ENCODE assay signal across 12 cellular contexts in genomic region chrX:43703211-43703791, GRCh38. TPM values are rescaled to one million over a fixed set of nuclear protein-coding genes. Genes with fewer than 3 reads are reported as not detected.
DNase-seq lines count a peak whose midpoint lies in the region; ATAC-seq lines count a peak whose summit lies in the region.
"Had no signal": no experiment of that assay in that cellular context is flagged by ENCODE, and none has a peak within 500 bp of the region (broad histone marks: within the 10 kb centered on the region; RNA-seq: fewer than 3 reads in every experiment).

No MANE protein-coding gene starts in this region.

- H4K91ac ChIP-seq in trophoblast cell (ENCODE audit: low read depth, low read length), result no peak overlapping the region

- H3K18ac ChIP-seq in trophoblast cell (ENCODE audit: low read length), result no peak overlapping the region

- peak overlapping the region; percentile 56 for H3K4me2 ChIP-seq in trophoblast cell (ENCODE audit: low read length)

- H2BK12ac ChIP-seq in trophoblast cell (ENCODE audit: low read length), result no peak overlapping the region

- no peak overlapping the region for H2AK5ac ChIP-seq in trophoblast cell (ENCODE audit: low read length)

- WGBS in trophoblast cell (ENCODE audit: extremely low coverage, insufficient coverage, insufficient read length), result no CpG with 5 or more reads among the region's 4 CpGs

- H3K9me3 ChIP-seq in trophoblast cell (ENCODE audit: insufficient read depth, low read depth, low read length), result no peaks in the 10 kb centered on the region

- H3K27me3 ChIP-seq in trophoblast cell (ENCODE audit: insufficient read depth, low read length), result no peaks in the 10 kb centered on the region
- H3K27me3 ChIP-seq: cardiac muscle cell had no signal

- no peaks in the 10 kb centered on the region for H3K36me3 ChIP-seq in trophoblast cell (ENCODE audit: control insufficient read depth in 1 of 2, insufficient read depth in 2 of 2, low read length in 2 of 2)
- H3K36me3 ChIP-seq: cardiac muscle cell had no signal

- no peak overlapping the region for H2BK5ac ChIP-seq in trophoblast cell (ENCODE audit: low read depth, low read length, poor library complexity)

- H4K8ac ChIP-seq in trophoblast cell (ENCODE audit: low read depth, low read length), result no peak overlapping the region

- in situ Hi-C loops in Caki2 (cut with HindIII; ENCODE audit: low pct_unique_long_range_greater_than_20kb, low sequenced_read_pairs), result no loop called here

- no peak for ATAC-seq in activated CD4-positive, CD25-positive, alpha-beta regulatory T cell treated with anti-CD3 and anti-CD28 coated beads, Interleukin-2, amount 50 U/mL, for 24 hours
- ATAC-seq: Panc1 had no signal

- H3K14ac ChIP-seq in trophoblast cell (ENCODE audit: low read length), result no peak overlapping the region

- H3K4me1 ChIP-seq in trophoblast cell (ENCODE audit: control insufficient read depth in 1 of 2, insufficient read depth in 2 of 2, low read length in 2 of 2), result peaks cover 0 to 1% of the 10 kb centered on the region in 2 experiments

- H2BK120ac ChIP-seq in trophoblast cell (ENCODE audit: insufficient read depth, low read length, poor library complexity), result no peak overlapping the region

- H3K79me1 ChIP-seq in trophoblast cell (ENCODE audit: low read length), result no peaks in the 10 kb centered on the region

- no peak overlapping the region for H3K4ac ChIP-seq in trophoblast cell (ENCODE audit: low read depth, low read length)

- H3K9ac ChIP-seq in trophoblast cell (ENCODE audit: low read length), result no peak overlapping the region

- no peak overlapping the region for H3K4me3 ChIP-seq in trophoblast cell (ENCODE audit: low read depth, low read length)
- H3K4me3 ChIP-seq: cardiac muscle cell had no signal

- DNase-seq in Caki2 (ENCODE audit: low read depth) (peak; percentile 85), amniotic epithelial cell (ENCODE audit: low read depth) (peak; percentile 74), glomerular visceral epithelial cell (ENCODE audit: extremely low spot score) (peak; percentile 41), trophoblast cell (peak in 1 of 2 donors; percentile 82), cerebellar nuclear complex (lab: John Stamatoyannopoulos, UW) (no peak), hypothalamus (lab: John Stamatoyannopoulos, UW) (no peak), NCI-H524 (lab: John Stamatoyannopoulos, UW) (no peak)
- DNase-seq: activated CD4-positive, alpha-beta T cell treated with anti-CD3 and anti-CD28 coated beads, Interleukin-2, amount 50 U/mL, for 1 hour; CD8-positive, alpha-beta memory T cell had no signal

- H3K79me2 ChIP-seq in trophoblast cell (ENCODE audit: control insufficient read depth, insufficient read depth, low read length, poor library complexity), result no peaks in the 10 kb centered on the region

- no peak overlapping the region for H2AFZ ChIP-seq in trophoblast cell (ENCODE audit: insufficient read depth, low read length, poor library complexity)

- H3K27ac ChIP-seq in trophoblast cell (ENCODE audit: low read depth, low read length), result no peak overlapping the region
- H3K27ac ChIP-seq: cardiac muscle cell had no signal

- H3K23ac ChIP-seq in trophoblast cell (ENCODE audit: low read length), result no peak overlapping the region

- no peak overlapping the region for H4K12ac ChIP-seq in trophoblast cell (ENCODE audit: low read depth, low read length)

RNA-seq across cellular contexts. Expression of gene MAOA, which starts 47.2 kb away (rescaled TPM):
- total RNA-seq in Caki2 (2014; rRNA removed; shearing (Covaris generic); ENCODE audit: low replicate concordance), result 0.20 TPM in 1 of 2 replicates, not detected in the other
- polyA plus RNA-seq in trophoblast cell (2013), result 25.8 and 27.0 TPM in 2 replicates

Comparison
In these comparisons a context has a peak if more than half of its experiments do, and no peak if none do; other contexts are left out.
1. DNase-seq: peak in Caki2 (single experiment), amniotic epithelial cell (single experiment) and glomerular visceral epithelial cell (single experiment); none in cerebellar nuclear complex (0 of 2), hypothalamus (0 of 51) and NCI-H524 (0 of 2).